Comparison of ENCODE assay signal across 16 cellular contexts in genomic region chr7:82623812-82624211, GRCh38.
"Had no signal": no experiment of that assay in that cellular context is flagged by ENCODE, and none has a peak within 500 bp of the region (broad histone marks: within the 10 kb centered on the region; RNA-seq: fewer than 3 reads in every experiment).

No MANE protein-coding gene starts in this region.

- DNase-seq: activated B cell treated with CpG ODN at 0.5 μM for 24 hours; activated CD4-positive, alpha-beta T cell treated with anti-CD3 and anti-CD28 coated beads, Interleukin-2, amount 10 ng/mL, durations not matched to agents 7 days and 5 days; activated effector memory CD4-positive, alpha-beta T cell treated with Interleukin-2 at 50 U/mL for 16 hours; activated T-cell treated with anti-CD3 and anti-CD28 coated beads, Interleukin-2, amount 50 U/mL, for 24 hours; anterior cingulate cortex; colonic mucosa; esophagus squamous epithelium; pancreas; stimulated activated CD4-positive, alpha-beta T cell treated with anti-CD3 and anti-CD28 coated beads, Interleukin-15, amount 100 ng/mL, for 24 hours; stimulated activated CD4-positive, alpha-beta T cell treated with anti-CD3 and anti-CD28 coated beads, Interleukin-4, amount 100 ng/mL, for 24 hours; stimulated activated naive CD8-positive, alpha-beta T cell treated with anti-CD3 and anti-CD28 coated beads, Interleukin-15, amount 100 ng/mL, for 72 hours; testis; upper lobe of right lung had no signal

- H3K4me3 Mint-ChIP-seq: activated B cell treated with CpG ODN at 0.5 μM for 24 hours; activated CD4-positive, alpha-beta T cell treated with anti-CD3 and anti-CD28 coated beads, Interleukin-2, amount 10 ng/mL, durations not matched to agents 7 days and 5 days; activated naive CD8-positive, alpha-beta T cell; activated T-cell treated with anti-CD3 and anti-CD28 coated beads, Interleukin-2, amount 50 U/mL, for 24 hours; stimulated activated naive CD8-positive, alpha-beta T cell treated with anti-CD3 and anti-CD28 coated beads, Interleukin-15, amount 100 ng/mL, for 72 hours had no signal

- H3K9me3 ChIP-seq: colonic mucosa, esophagus squamous epithelium, pancreas, testis, upper lobe of right lung had no signal

- H3K27me3 ChIP-seq: cardiac muscle cell, colonic mucosa, esophagus squamous epithelium, hepatocyte, pancreas, testis, upper lobe of right lung had no signal

- H3K4me1 ChIP-seq: colonic mucosa, esophagus squamous epithelium, pancreas, testis, upper lobe of right lung had no signal

- H3K4me3 ChIP-seq: cardiac muscle cell, colonic mucosa, esophagus squamous epithelium, hepatocyte, pancreas, testis, upper lobe of right lung had no signal

- H3K27me3 Mint-ChIP-seq: activated B cell treated with CpG ODN at 0.5 μM for 24 hours; activated CD4-positive, alpha-beta T cell treated with anti-CD3 and anti-CD28 coated beads, Interleukin-2, amount 10 ng/mL, durations not matched to agents 7 days and 5 days; activated naive CD8-positive, alpha-beta T cell; activated T-cell treated with anti-CD3 and anti-CD28 coated beads, Interleukin-2, amount 50 U/mL, for 24 hours; stimulated activated naive CD8-positive, alpha-beta T cell treated with anti-CD3 and anti-CD28 coated beads, Interleukin-15, amount 100 ng/mL, for 72 hours had no signal

- H3K9me3 Mint-ChIP-seq: activated B cell treated with CpG ODN at 0.5 μM for 24 hours; activated CD4-positive, alpha-beta T cell treated with anti-CD3 and anti-CD28 coated beads, Interleukin-2, amount 10 ng/mL, durations not matched to agents 7 days and 5 days; activated T-cell treated with anti-CD3 and anti-CD28 coated beads, Interleukin-2, amount 50 U/mL, for 24 hours had no signal

- H3K4me1 Mint-ChIP-seq: activated B cell treated with CpG ODN at 0.5 μM for 24 hours; activated CD4-positive, alpha-beta T cell treated with anti-CD3 and anti-CD28 coated beads, Interleukin-2, amount 10 ng/mL, durations not matched to agents 7 days and 5 days; stimulated activated naive CD8-positive, alpha-beta T cell treated with anti-CD3 and anti-CD28 coated beads, Interleukin-15, amount 100 ng/mL, for 72 hours had no signal

- H2AFZ ChIP-seq: hepatocyte had no signal

- ATAC-seq: stimulated activated naive CD8-positive, alpha-beta T cell treated with anti-CD3 and anti-CD28 coated beads, Interleukin-15, amount 100 ng/mL, for 72 hours; upper lobe of right lung had no signal

- H3K27ac Mint-ChIP-seq: activated B cell treated with CpG ODN at 0.5 μM for 24 hours; activated CD4-positive, alpha-beta T cell treated with anti-CD3 and anti-CD28 coated beads, Interleukin-2, amount 10 ng/mL, durations not matched to agents 7 days and 5 days; activated naive CD8-positive, alpha-beta T cell; activated T-cell treated with anti-CD3 and anti-CD28 coated beads, Interleukin-2, amount 50 U/mL, for 24 hours; stimulated activated naive CD8-positive, alpha-beta T cell treated with anti-CD3 and anti-CD28 coated beads, Interleukin-15, amount 100 ng/mL, for 72 hours had no signal

- H3K36me3 ChIP-seq: cardiac muscle cell, colonic mucosa, esophagus squamous epithelium, pancreas, upper lobe of right lung had no signal

- H3K4me2 ChIP-seq: hepatocyte had no signal

- H3K36me3 Mint-ChIP-seq: activated naive CD8-positive, alpha-beta T cell had no signal

- H3K79me2 ChIP-seq: hepatocyte had no signal

- H3K27ac ChIP-seq: cardiac muscle cell, colonic mucosa, esophagus squamous epithelium, hepatocyte, pancreas, testis, upper lobe of right lung had no signal
